In genomic region chr18:2758309-2758708, GRCh38 we compare ENCODE assay signal across 24 cellular contexts.
DNase-seq lines count a peak whose midpoint lies in the region; ATAC-seq, FAIRE-seq and TF ChIP-seq lines count a peak whose summit lies in the region.
"Had no signal": no experiment of that assay in that cellular context is flagged by ENCODE, and none has a peak within 500 bp of the region (broad histone marks: within the 10 kb centered on the region; RNA-seq: fewer than 3 reads in every experiment).

No MANE protein-coding gene starts in this region.

- POLR2A ChIA-PET in activated CD4-positive, alpha-beta memory T cell treated with anti-CD3 and anti-CD28 coated beads for 36 hours (lab: Charles Lee) = no interaction called here

- intact Hi-C loops in activated CD4-positive, alpha-beta memory T cell treated with anti-CD3 and anti-CD28 coated beads for 36 hours (cut with micrococcal nuclease) = loop anchor here (5.0 to 10.0 kb wide), 2 partner anchors 36 to 486 kb away; partner anchors contain the start of gene MYL12A
- intact Hi-C loops in mucosa of descending colon (cut with DNase I, micrococcal nuclease) = no loop called here

- no peak for ATAC-seq in stimulated activated naive CD8-positive, alpha-beta T cell treated with anti-CD3 and anti-CD28 coated beads, Interleukin-15, amount 100 ng/mL, for 72 hours
- ATAC-seq in mucosa of descending colon = peak; percentile 89
- ATAC-seq: activated CD4-positive, CD25-positive, alpha-beta regulatory T cell treated with anti-CD3 and anti-CD28 coated beads, Interleukin-2, amount 50 U/mL, for 24 hours; heart right ventricle; left lobe of liver; sciatic nerve had no signal

- peak overlapping the region; percentile 71 for H3K27ac Mint-ChIP-seq in stimulated activated naive CD8-positive, alpha-beta T cell treated with anti-CD3 and anti-CD28 coated beads, Interleukin-15, Interleukin-2, amounts not matched to agents 100 ng/mL and 50 ng/mL, for 24 hours
- no peak overlapping the region for H3K27ac Mint-ChIP-seq in stimulated activated naive CD8-positive, alpha-beta T cell treated with anti-CD3 and anti-CD28 coated beads, Interleukin-15, amount 100 ng/mL, for 72 hours
- peak overlapping the region; percentile 31 for H3K27ac Mint-ChIP-seq in activated CD4-positive, alpha-beta memory T cell treated with anti-CD3 and anti-CD28 coated beads for 36 hours

- FAIRE-seq in H54 (lab: Jason Lieb, UNC) = no peak
- FAIRE-seq: astrocyte, GM12891 had no signal

- H3K36me3 ChIP-seq in mucosa of descending colon (ENCODE audit: low read depth) = no peaks in the 10 kb centered on the region
- H3K36me3 ChIP-seq: uterus had no signal

- H3K4me3 Mint-ChIP-seq in stimulated activated naive CD8-positive, alpha-beta T cell treated with anti-CD3 and anti-CD28 coated beads, Interleukin-15, Interleukin-2, amounts not matched to agents 100 ng/mL and 50 ng/mL, for 24 hours = no peak overlapping the region
- no peak overlapping the region for H3K4me3 Mint-ChIP-seq in stimulated activated naive CD8-positive, alpha-beta T cell treated with anti-CD3 and anti-CD28 coated beads, Interleukin-15, amount 100 ng/mL, for 72 hours
- no peak overlapping the region for H3K4me3 Mint-ChIP-seq in activated CD4-positive, alpha-beta memory T cell treated with anti-CD3 and anti-CD28 coated beads for 36 hours
- H3K4me3 Mint-ChIP-seq: central memory CD8-positive, alpha-beta T cell had no signal

- no peaks in the 10 kb centered on the region for H3K9me3 ChIP-seq in mucosa of descending colon
- H3K9me3 ChIP-seq: heart right ventricle, uterus had no signal

- no peak overlapping the region for H3K4me3 ChIP-seq in mucosa of descending colon
- H3K4me3 ChIP-seq: dorsolateral prefrontal cortex, heart right ventricle, uterus had no signal

- H3K36me3 Mint-ChIP-seq in stimulated activated naive CD8-positive, alpha-beta T cell treated with anti-CD3 and anti-CD28 coated beads, Interleukin-15, Interleukin-2, amounts not matched to agents 100 ng/mL and 50 ng/mL, for 24 hours (ENCODE audit: low read depth) = peaks cover 66% of the 10 kb centered on the region
- peaks cover 26% of the 10 kb centered on the region for H3K36me3 Mint-ChIP-seq in activated CD4-positive, alpha-beta memory T cell treated with anti-CD3 and anti-CD28 coated beads for 36 hours

- peaks cover 13% of the 10 kb centered on the region for H3K4me1 ChIP-seq in mucosa of descending colon (ENCODE audit: low read depth)
- H3K4me1 ChIP-seq: heart right ventricle, uterus had no signal

- CTCF ChIA-PET in activated CD4-positive, alpha-beta memory T cell treated with anti-CD3 and anti-CD28 coated beads for 36 hours (lab: Charles Lee) = no interaction called here

- no peak for TF ChIP-seq POLR2A in H54 (IDR thresholded peaks at IDR 0.05; ENCODE audit: low read depth, low read length)

- H3K9me3 Mint-ChIP-seq in stimulated activated naive CD8-positive, alpha-beta T cell treated with anti-CD3 and anti-CD28 coated beads, Interleukin-15, Interleukin-2, amounts not matched to agents 100 ng/mL and 50 ng/mL, for 24 hours = no peaks in the 10 kb centered on the region
- no peaks in the 10 kb centered on the region for H3K9me3 Mint-ChIP-seq in stimulated activated naive CD8-positive, alpha-beta T cell treated with anti-CD3 and anti-CD28 coated beads, Interleukin-15, amount 100 ng/mL, for 72 hours
- H3K9me3 Mint-ChIP-seq in activated CD4-positive, alpha-beta memory T cell treated with anti-CD3 and anti-CD28 coated beads for 36 hours = no peaks in the 10 kb centered on the region
- H3K9me3 Mint-ChIP-seq: central memory CD8-positive, alpha-beta T cell had no signal

- TF ChIP-seq CTCF in mucosa of descending colon (IDR thresholded peaks at IDR 0.05) = no peak

- peaks cover 17% of the 10 kb centered on the region for H3K4me1 Mint-ChIP-seq in stimulated activated naive CD8-positive, alpha-beta T cell treated with anti-CD3 and anti-CD28 coated beads, Interleukin-15, Interleukin-2, amounts not matched to agents 100 ng/mL and 50 ng/mL, for 24 hours (ENCODE audit: low read depth)
- peaks cover 7% of the 10 kb centered on the region for H3K4me1 Mint-ChIP-seq in stimulated activated naive CD8-positive, alpha-beta T cell treated with anti-CD3 and anti-CD28 coated beads, Interleukin-15, amount 100 ng/mL, for 72 hours
- peaks cover 15% of the 10 kb centered on the region for H3K4me1 Mint-ChIP-seq in activated CD4-positive, alpha-beta memory T cell treated with anti-CD3 and anti-CD28 coated beads for 36 hours (ENCODE audit: low read depth)

- DNase-seq in stimulated activated naive CD8-positive, alpha-beta T cell treated with anti-CD3 and anti-CD28 coated beads, Interleukin-15, amount 100 ng/mL, for 72 hours = no peak
- no peak for DNase-seq in activated CD4-positive, alpha-beta memory T cell treated with anti-CD3 and anti-CD28 coated beads for 36 hours
- no peak for DNase-seq in mucosa of descending colon
- no peak for DNase-seq in COR-L47 (lab: John Stamatoyannopoulos, UW)
- no peak for DNase-seq in H54 (ENCODE audit: insufficient read length, low spot score)
- no peak for DNase-seq in NCI-H524 (lab: John Stamatoyannopoulos, UW)
- DNase-seq: activated naive CD4-positive, alpha-beta T cell treated with Interleukin-2 at 50 U/mL for 16 hours; DND-41; dorsolateral prefrontal cortex; heart right ventricle; KG1; NCI-H1694 treated with DMSO at 0.1 percent for 48 hours; NCI-H748 treated with DMSO at 0.1 percent for 48 hours; stimulated activated CD4-positive, alpha-beta T cell treated with anti-CD3 and anti-CD28 coated beads, Interleukin-15, amount 100 ng/mL, for 24 hours; stimulated activated CD8-positive, alpha-beta memory T cell treated with anti-CD3 and anti-CD28 coated beads, Interleukin-4, amount 100 ng/mL, for 48 hours; T1000; uterus had no signal

- no peaks in the 10 kb centered on the region for H3K27me3 Mint-ChIP-seq in stimulated activated naive CD8-positive, alpha-beta T cell treated with anti-CD3 and anti-CD28 coated beads, Interleukin-15, Interleukin-2, amounts not matched to agents 100 ng/mL and 50 ng/mL, for 24 hours
- H3K27me3 Mint-ChIP-seq in stimulated activated naive CD8-positive, alpha-beta T cell treated with anti-CD3 and anti-CD28 coated beads, Interleukin-15, amount 100 ng/mL, for 72 hours = no peaks in the 10 kb centered on the region
- no peaks in the 10 kb centered on the region for H3K27me3 Mint-ChIP-seq in activated CD4-positive, alpha-beta memory T cell treated with anti-CD3 and anti-CD28 coated beads for 36 hours
- H3K27me3 Mint-ChIP-seq: central memory CD8-positive, alpha-beta T cell had no signal

Comparison
In these comparisons a context has a peak if more than half of its experiments do, and no peak if none do; other contexts are left out.
1. H3K27ac Mint-ChIP-seq: peak in stimulated activated naive CD8-positive, alpha-beta T cell treated with anti-CD3 and anti-CD28 coated beads, Interleukin-15, Interleukin-2, amounts not matched to agents 100 ng/mL and 50 ng/mL, for 24 hours (single experiment) and activated CD4-positive, alpha-beta memory T cell treated with anti-CD3 and anti-CD28 coated beads for 36 hours (single experiment); none in stimulated activated naive CD8-positive, alpha-beta T cell treated with anti-CD3 and anti-CD28 coated beads, Interleukin-15, amount 100 ng/mL, for 72 hours (0 of 2).